In genomic region chr6:46849361-46849690, GRCh38 we compare ENCODE assay signal across 22 cellular contexts. TPM values are rescaled to one million over a fixed set of nuclear protein-coding genes. Genes with fewer than 3 reads are reported as not detected.
DNase-seq lines count a peak whose midpoint lies in the region; ATAC-seq and TF ChIP-seq lines count a peak whose summit lies in the region.
"Had no signal": no experiment of that assay in that cellular context is flagged by ENCODE, and none has a peak within 500 bp of the region (broad histone marks: within the 10 kb centered on the region; RNA-seq: fewer than 3 reads in every experiment).

No MANE protein-coding gene starts in this region.

- no peaks in the 10 kb centered on the region for H3F3A ChIP-seq in GM23338 (replicated peaks; ENCODE audit: low read depth)

- H3K27me3 Mint-ChIP-seq in GM23338 (ENCODE audit: insufficient read depth, low read depth, poor library complexity): peaks cover 2% of the 10 kb centered on the region

- H3K27ac ChIP-seq in GM23338 (ENCODE audit: low read depth) (no peak overlapping the region), OCI-LY3 (ENCODE audit: low read length) (no peak overlapping the region), coronary artery (no peak overlapping the region), parathyroid adenoma (no peak overlapping the region), caudate nucleus (ENCODE audit: low read depth, low read length) (no peak overlapping the region)
- H3K27ac ChIP-seq: adrenal gland, GM23248, stomach, upper lobe of right lung had no signal

- H3K27ac Mint-ChIP-seq in GM23338: no peak overlapping the region
- H3K27ac Mint-ChIP-seq: activated CD4-positive, alpha-beta T cell treated with anti-CD3 and anti-CD28 coated beads, Interleukin-2, amount 10 ng/mL, durations not matched to agents 7 days and 5 days; CD8-positive, alpha-beta memory T cell; endodermal cell; memory B cell; natural killer cell had no signal

- H3K9me3 Mint-ChIP-seq in GM23338: no peaks in the 10 kb centered on the region
- H3K9me3 Mint-ChIP-seq: activated CD4-positive, alpha-beta T cell treated with anti-CD3 and anti-CD28 coated beads, Interleukin-2, amount 10 ng/mL, durations not matched to agents 7 days and 5 days; central memory CD8-positive, alpha-beta T cell; memory B cell; natural killer cell had no signal

- H3K79me2 ChIP-seq in GM23338 (replicated peaks; ENCODE audit: insufficient read depth) (no peaks in the 10 kb centered on the region), OCI-LY3 (ENCODE audit: low read length) (no peaks in the 10 kb centered on the region), parathyroid adenoma (no peaks in the 10 kb centered on the region)
- H3K79me2 ChIP-seq: hepatocyte had no signal

- H3K36me3 ChIP-seq in GM23338 (ENCODE audit: insufficient read depth) (no peaks in the 10 kb centered on the region), OCI-LY3 (replicated peaks; ENCODE audit: low read depth, low read length) (no peaks in the 10 kb centered on the region), parathyroid adenoma (ENCODE audit: control insufficient read depth, insufficient read depth, low read length) (no peaks in the 10 kb centered on the region), H7 (replicated peaks; ENCODE audit: control insufficient read depth, insufficient read depth, low read length) (no peaks in the 10 kb centered on the region)
- H3K36me3 ChIP-seq: adrenal gland, stomach had no signal

- H3K4me3 Mint-ChIP-seq in GM23338: no peak overlapping the region
- H3K4me3 Mint-ChIP-seq: activated CD4-positive, alpha-beta T cell treated with anti-CD3 and anti-CD28 coated beads, Interleukin-2, amount 10 ng/mL, durations not matched to agents 7 days and 5 days; central memory CD8-positive, alpha-beta T cell had no signal

- no peak overlapping the region for H2AFZ ChIP-seq in GM23338
- H2AFZ ChIP-seq in OCI-LY3 (ENCODE audit: low read depth, low read length): 0 out of 2 replicates have a peak overlapping the region, but pooled peaks have one; percentile 53
- peak overlapping the region; percentile 59 for H2AFZ ChIP-seq in parathyroid adenoma

- peaks cover 10% of the 10 kb centered on the region; the same call in 1 of the 2 replicates for H3K27me3 ChIP-seq in GM23338 (ENCODE audit: insufficient read depth)
- peaks cover 21% of the 10 kb centered on the region; the same call in 1 of the 2 replicates for H3K27me3 ChIP-seq in OCI-LY3 (ENCODE audit: low read depth, low read length)
- no peaks in the 10 kb centered on the region for H3K27me3 ChIP-seq in parathyroid adenoma (ENCODE audit: control insufficient read depth, insufficient read depth, low read length)
- no peaks in the 10 kb centered on the region for H3K27me3 ChIP-seq in H7 (ENCODE audit: control insufficient read depth, insufficient read depth, low read length)
- H3K27me3 ChIP-seq: adrenal gland, hepatocyte, stomach, upper lobe of right lung had no signal

- H3K9ac ChIP-seq in OCI-LY3 (ENCODE audit: low read length) (no peak overlapping the region), parathyroid adenoma (no peak overlapping the region)
- H3K9ac ChIP-seq: GM23248 had no signal

- H3K4me2 ChIP-seq in GM23338 (peak overlapping the region; percentile 68), OCI-LY3 (ENCODE audit: low read length) (peak overlapping the region; percentile 84), parathyroid adenoma (ENCODE audit: low read length) (no peak overlapping the region)

- no peaks in the 10 kb centered on the region; the same call in 1 of the 2 replicates for H3K9me3 ChIP-seq in OCI-LY3 (ENCODE audit: insufficient read depth, low read length)
- H3K9me3 ChIP-seq in parathyroid adenoma (ENCODE audit: control insufficient read depth, low read length): no peaks in the 10 kb centered on the region
- H3K9me3 ChIP-seq: adrenal gland, stomach, upper lobe of right lung had no signal

- H3K4me1 Mint-ChIP-seq in GM23338: peaks cover 21% of the 10 kb centered on the region

- TF ChIP-seq CTCF in GM23338 (conservative IDR thresholded peaks at IDR 0.05; ENCODE audit: low read depth in 2 of 2) (no peak), OCI-LY3 (IDR thresholded peaks at IDR 0.05; ENCODE audit: low read depth, low read length) (no peak), coronary artery (IDR thresholded peaks at IDR 0.05) (no peak), parathyroid adenoma (IDR thresholded peaks at IDR 0.05) (no peak)

- peaks cover 5% of the 10 kb centered on the region; the same call in 1 of the 2 replicates for H3K4me1 ChIP-seq in GM23338 (ENCODE audit: insufficient read depth)
- H3K4me1 ChIP-seq in OCI-LY3 (ENCODE audit: low read length): peaks cover 4% of the 10 kb centered on the region; the same call in 1 of the 2 replicates
- no peaks in the 10 kb centered on the region for H3K4me1 ChIP-seq in parathyroid adenoma

- no peak overlapping the region for H3K4me3 ChIP-seq in GM23338
- peak overlapping the region; percentile 72 for H3K4me3 ChIP-seq in OCI-LY3 (ENCODE audit: low read length)
- peak overlapping the region; percentile 52 for H3K4me3 ChIP-seq in coronary artery
- no peak overlapping the region for H3K4me3 ChIP-seq in parathyroid adenoma (ENCODE audit: low read depth, low read length)
- no peak overlapping the region for H3K4me3 ChIP-seq in H7 (ENCODE audit: insufficient read depth, low read depth, low read length)
- H3K4me3 ChIP-seq: adrenal gland, hepatocyte, upper lobe of right lung had no signal

- peak; percentile 12; the same call in 2 of the 3 replicates for ATAC-seq in GM23338
- no peak for ATAC-seq in GM21737 (IDR thresholded peaks at IDR 0.05; ENCODE audit: unreplicated experiment)

- DNase-seq in GM23338 (ENCODE audit: low spot score) (no peak), coronary artery (ENCODE audit: low spot score) (no peak), DMS79 (lab: John Stamatoyannopoulos, UW) (no peak), caudate nucleus (lab: John Stamatoyannopoulos, UW) (no peak), H7 (no peak)
- DNase-seq: activated gamma-delta T cell, NCI-H1436 treated with DMSO at 0.1 percent for 48 hours had no signal

- H3K9me2 ChIP-seq in GM23338 (ENCODE audit: insufficient read depth): no peaks in the 10 kb centered on the region

- no peaks in the 10 kb centered on the region for H4K20me1 ChIP-seq in GM23338 (replicated peaks; ENCODE audit: insufficient read depth)
- H4K20me1 ChIP-seq in OCI-LY3 (ENCODE audit: insufficient read depth, low read length): no peaks in the 10 kb centered on the region

- H3K36me3 Mint-ChIP-seq in GM23338 (ENCODE audit: low read depth): no peaks in the 10 kb centered on the region
- H3K36me3 Mint-ChIP-seq: memory B cell, natural killer cell had no signal

TF ChIP-seq in GM23338, 12 proteins besides CTCF, POLR2A, EP300 and RAD21:
- no peak for TF ChIP-seq ZNF331 (CRISPR knock-in tag; IDR thresholded peaks at IDR 0.05; ENCODE audit: low read depth)

RNA-seq across cellular contexts. Expression of gene MEP1A, which starts 56.1 kb away (rescaled TPM):
- total RNA-seq in GM23338 (2014; rRNA removed; shearing (Covaris generic)): not detected in 2 replicates
- not detected in 2 replicates for polyA plus RNA-seq in GM23338 (2016; fragmentation: Nextera tagmentation; extraction: Ambion mirVana)
- total RNA-seq in H7 (2014; rRNA removed; shearing (Covaris generic)): not detected in 2 replicates
- total RNA-seq: activated CD4-positive, alpha-beta T cell treated with anti-CD3 and anti-CD28 coated beads, Interleukin-2, amount 10 ng/mL, durations not matched to agents 7 days and 5 days; adrenal gland; CD8-positive, alpha-beta memory T cell; endodermal cell; GM23248; natural killer cell; T-helper 1 cell treated with Interleukin-12 subunit alpha and Interleukin-12 subunit beta and Interleukin-4 antibody, amounts not matched to agents 30 ng/mL and 1 ng/mL, for 36 hours; upper lobe of right lung had no signal
- polyA plus RNA-seq: CD8-positive, alpha-beta memory T cell; GM23248; stomach had no signal

Comparison
In these comparisons a context has a peak if more than half of its experiments do, and no peak if none do; other contexts are left out.
1. H3K4me3 ChIP-seq: peak in OCI-LY3 (single experiment) and coronary artery (single experiment); none in GM23338 (single experiment), parathyroid adenoma (single experiment) and H7 (single experiment).